ENCODE assay signal across 8 cellular contexts in the genomic region with DNA sequence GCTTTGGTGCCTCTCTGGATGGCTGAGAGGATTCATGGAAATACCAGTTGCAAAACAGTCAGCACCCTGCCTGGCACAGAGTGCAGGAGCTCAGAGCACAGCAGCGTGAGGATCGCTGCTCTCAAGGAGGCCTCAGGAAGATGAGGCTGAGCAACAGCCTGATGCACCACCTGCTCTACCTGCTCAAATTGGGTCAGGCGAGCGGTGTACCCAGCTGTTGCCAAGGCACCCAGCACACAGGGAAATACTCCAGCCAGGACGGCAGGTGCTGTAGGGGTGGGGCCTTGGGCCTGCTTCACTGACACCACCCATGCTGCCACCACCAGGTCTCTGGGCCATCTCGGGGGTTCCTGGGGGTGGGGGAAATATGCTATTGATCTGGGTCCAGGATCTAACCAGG. TPM values are rescaled to one million over a fixed set of nuclear protein-coding genes. Genes with fewer than 3 reads are reported as not detected.
DNase-seq lines count a peak whose midpoint lies in the region; ATAC-seq and TF ChIP-seq lines count a peak whose summit lies in the region.

No MANE protein-coding gene starts in this region.

- CTCF ChIA-PET in SK-N-SH (lab: Yijun Ruan, JAX) (interaction anchor here (0.6 to 6.5 kb wide), 8 partner anchors 22 to 141 kb away, joined by 3 to 51 read pairs (median 4); no protein-coding TSS in a partner anchor), PC-9 (lab: Charles Lee) (interaction anchor here (1.5 kb wide), 1 partner anchor 33 kb away, joined by 4 read pairs; no protein-coding TSS in a partner anchor)

- H3K27me3 ChIP-seq in SK-N-SH (ENCODE audit: insufficient read depth) (no peaks in the 10 kb centered on the region), PC-9 (ENCODE audit: insufficient read depth, low read depth) (no peaks in the 10 kb centered on the region), esophagus (ENCODE audit: control insufficient read depth in 1 of 2, insufficient read depth in 2 of 2, low read length in 2 of 2) (no peaks in the 10 kb centered on the region), stomach (no peaks in the 10 kb centered on the region)

- TF ChIP-seq EP300 in SK-N-SH (IDR thresholded peaks at IDR 0.05; ENCODE audit: borderline replicate concordance in 1 of 2, low read depth in 1 of 2, low read length in 1 of 2) (no peak), stomach (IDR thresholded peaks at IDR 0.05) (no peak)

- POLR2A ChIA-PET in SK-N-SH (lab: Yijun Ruan, JAX): no interaction called here
- POLR2A ChIA-PET in PC-9 (lab: Charles Lee; ENCODE audit: unreplicated experiment): interaction anchor here (0.7 kb wide), 2 partner anchors 44 to 59 kb away, joined by 5 to 6 read pairs; no protein-coding TSS in a partner anchor

- H2AFZ ChIP-seq in SK-N-SH (ENCODE audit: low read depth) (no peak overlapping the region), PC-9 (no peak overlapping the region)

- ATAC-seq in SK-N-SH treated with all-trans-retinoic acid at 6 μM for 48 hours (no peak), GM18505 (IDR thresholded peaks at IDR 0.05; ENCODE audit: unreplicated experiment) (no peak), HG03439 (IDR thresholded peaks at IDR 0.05; ENCODE audit: unreplicated experiment) (no peak)

- no TSS peak for BruUV-seq in PC-9 (replicated peaks; lab: Mats Ljungman, UMichigan)

- DNase-seq in SK-N-SH: no peak
- no peak for DNase-seq in PC-9
- peak; percentile 80 for DNase-seq in stomach
- no peak for DNase-seq in SKM-1 treated with dmso at 0.1 percent for 144 hours (lab: John Stamatoyannopoulos, UW; ENCODE audit: unreplicated experiment)

- H4K20me1 ChIP-seq in SK-N-SH (ENCODE audit: insufficient read depth): peaks cover 87% of the 10 kb centered on the region
- H4K20me1 ChIP-seq in PC-9 (ENCODE audit: insufficient read depth): peaks cover 84% of the 10 kb centered on the region

- WGBS in SK-N-SH (ENCODE audit: low lambda C conversion rate): 92% methylated on average over 2 of the region's 6 CpGs
- WGBS in esophagus, 2 donors: 30 to 38% methylated on average over 6 of the region's 6 CpGs
- WGBS in stomach, 5 donors: 23 to 70% (median 33%) methylated on average over 3 to 6 of the region's 6 CpGs

- H3K4me1 ChIP-seq in SK-N-SH (ENCODE audit: control insufficient read depth in 1 of 2, insufficient read depth in 2 of 2, low read depth in 1 of 2, low read length in 1 of 2) (peaks cover 60 to 74% of the 10 kb centered on the region in 2 experiments), PC-9 (replicated peaks; ENCODE audit: insufficient read depth) (peaks cover 69% of the 10 kb centered on the region), esophagus (ENCODE audit: control insufficient read depth in 2 of 2, insufficient read depth in 2 of 2, low read length in 1 of 2) (peaks cover 29 to 59% of the 10 kb centered on the region in 2 donors), stomach (peaks cover 75 to 90% (median 89%) of the 10 kb centered on the region in 4 donors)

- H3K9ac ChIP-seq in SK-N-SH: no peak overlapping the region

- no peaks in the 10 kb centered on the region for H3K9me2 ChIP-seq in SK-N-SH
- H3K9me2 ChIP-seq in PC-9 (ENCODE audit: insufficient read depth): no peaks in the 10 kb centered on the region

- peak overlapping the region; percentile 98; the same call in 1 of the 2 replicates for H3K4me2 ChIP-seq in SK-N-SH
- peak overlapping the region; percentile 87 for H3K4me2 ChIP-seq in PC-9

- TF ChIP-seq POLR2A in stomach (IDR thresholded peaks at IDR 0.05) (no peak), GM18505 (IDR thresholded peaks at IDR 0.05; ENCODE audit: borderline replicate concordance, extremely low read depth, insufficient read depth, insufficient read length) (no peak)

- H3K36me3 ChIP-seq in SK-N-SH (replicated peaks in 1 of 2; ENCODE audit: control insufficient read depth in 1 of 2, insufficient read depth in 2 of 2, low read length in 1 of 2) (no peaks in the 10 kb centered on the region), PC-9 (ENCODE audit: low read depth) (peaks cover 5% of the 10 kb centered on the region; the same call in 1 of the 2 replicates), esophagus (ENCODE audit: control insufficient read depth in 2 of 2, insufficient read depth in 2 of 2, low read length in 1 of 2) (peaks cover 0 to 15% of the 10 kb centered on the region in 2 donors), stomach (no peaks in the 10 kb centered on the region)

- H3K9me3 ChIP-seq in SK-N-SH (no peaks in the 10 kb centered on the region), PC-9 (ENCODE audit: insufficient read depth, low read depth) (no peaks in the 10 kb centered on the region), esophagus (ENCODE audit: control insufficient read depth in 2 of 2, insufficient read depth in 1 of 2, low read depth in 1 of 2, low read length in 1 of 2) (no peaks in the 10 kb centered on the region), stomach (no peaks in the 10 kb centered on the region)

- H3K27ac ChIP-seq in SK-N-SH (ENCODE audit: low read depth in 2 of 2, low read length in 1 of 2): peak overlapping the region in 1 of 2 experiments; percentile 93; a peak in 2 of 4 replicates
- H3K27ac ChIP-seq in PC-9: no peak overlapping the region
- H3K27ac ChIP-seq in esophagus (ENCODE audit: low read depth in 2 of 2, low read length in 1 of 2): peak overlapping the region; percentile 73 to 90
- peak overlapping the region; percentile 69 to 99 (median 94) for H3K27ac ChIP-seq in stomach

- intact Hi-C loops in PC-9 (cut with micrococcal nuclease; ENCODE audit: unreplicated experiment): no loop called here
- intact Hi-C loops in stomach (cut with DNase I; ENCODE audit: low total_unique reads): no loop called here

- H3F3A ChIP-seq in SK-N-SH (replicated peaks; ENCODE audit: insufficient read depth): no peaks in the 10 kb centered on the region
- H3F3A ChIP-seq in PC-9 (ENCODE audit: insufficient read depth, low read depth): peaks cover 25% of the 10 kb centered on the region; the same call in 1 of the 2 replicates

- no peak for TF ChIP-seq CTCF in SK-N-SH (IDR thresholded peaks at IDR 0.05)
- TF ChIP-seq CTCF in PC-9 (conservative IDR thresholded peaks at IDR 0.05): no peak
- TF ChIP-seq CTCF in stomach (IDR thresholded peaks at IDR 0.05): no peak

- H3K79me2 ChIP-seq in SK-N-SH (ENCODE audit: insufficient read depth): peaks cover 91% of the 10 kb centered on the region
- peaks cover 88% of the 10 kb centered on the region for H3K79me2 ChIP-seq in PC-9 (ENCODE audit: low read depth)

- H3K4me3 ChIP-seq in SK-N-SH (ENCODE audit: low read depth in 2 of 2, low read length in 1 of 2): no peak overlapping the region; a peak in 1 of 4 replicates
- peak overlapping the region; percentile 82; the same call in 1 of the 2 replicates for H3K4me3 ChIP-seq in PC-9
- peak overlapping the region; percentile 26 to 98 for H3K4me3 ChIP-seq in esophagus (ENCODE audit: low read depth in 1 of 2, low read length in 2 of 2)
- peak overlapping the region; percentile 77 to 91 (median 90) for H3K4me3 ChIP-seq in stomach

- no peak for TF ChIP-seq RAD21 in SK-N-SH (IDR thresholded peaks at IDR 0.05; ENCODE audit: low read length)

TF ChIP-seq in SK-N-SH, 30 proteins besides CTCF, POLR2A, EP300 and RAD21:
- TF ChIP-seq TEAD4 (IDR thresholded peaks at IDR 0.05; ENCODE audit: borderline replicate concordance, insufficient read depth): no peak
- TF ChIP-seq EZH2phosphoT487 (IDR thresholded peaks at IDR 0.05; ENCODE audit: borderline replicate concordance, low read depth): no peak

TF ChIP-seq in SK-N-SH treated with all-trans-retinoic acid at 6 μM for 48 hours, 23 proteins besides CTCF, POLR2A, EP300 and RAD21 (continues in another document):
- TF ChIP-seq PATZ1 (CRISPR knock-in tag; IDR thresholded peaks at IDR 0.05; ENCODE audit: borderline replicate concordance) (no peak), ZNF8 (CRISPR knock-in tag; IDR thresholded peaks at IDR 0.05) (no peak)

RNA-seq across cellular contexts. Expression of gene EEIG1, which starts 4.3 kb away (rescaled TPM):
- polyA plus RNA-seq in SK-N-SH (2012; rRNA removed) (17.9 and 26.2 TPM in 2 replicates), esophagus (10 to 100 TPM; 34.3 to 53.1 TPM), stomach (100 to 1,000 TPM in 1 of 3 donors, 10 to 100 TPM in 2; 24.4 to 118 (median 38.5) TPM)
- polyA plus RNA-seq in SK-N-SH (2012; cell fraction: cytosol; rRNA removed): 15.9 and 18.6 TPM in 2 replicates
- polyA plus RNA-seq in SK-N-SH (2012; cell fraction: nucleus; rRNA removed): 32.9 and 55.0 TPM in 2 replicates
- total RNA-seq in PC-9 (2021) (176 and 208 TPM in 2 replicates), stomach (100 to 1,000 TPM in 2 of 5 donors, 10 to 100 TPM in 3; 26.3 to 406 (median 83.4) TPM)

RNA-seq across cellular contexts. Expression of gene DPM2, which starts 38.8 kb away (rescaled TPM):
- polyA plus RNA-seq in SK-N-SH (2012; rRNA removed) (106 and 117 TPM in 2 replicates), esophagus (10 to 100 TPM; 25.2 to 28.2 TPM), stomach (10 to 100 TPM; 27.0 to 38.0 (median 32.5) TPM)
- polyA plus RNA-seq in SK-N-SH (2012; cell fraction: cytosol; rRNA removed): 54.1 and 69.2 TPM in 2 replicates
- polyA plus RNA-seq in SK-N-SH (2012; cell fraction: nucleus; rRNA removed): 90.7 and 100 TPM in 2 replicates
- total RNA-seq in PC-9 (2021) (65.5 and 79.4 TPM in 2 replicates), stomach (10 to 100 TPM in 4 of 5 donors, 1 to 10 TPM in 1; 1.7 to 98.2 (median 55.4) TPM)

RNA-seq across cellular contexts. Expression of gene PIP5KL1, which starts 45.9 kb away (rescaled TPM):
- polyA plus RNA-seq in SK-N-SH (2012; rRNA removed) (4.0 and 6.1 TPM in 2 replicates), esophagus (1 to 10 TPM; 2.7 to 4.8 TPM), stomach (1 to 10 TPM in 2 of 3 donors, under 1 TPM in 1; 0.50 to 3.3 (median 2.3) TPM)
- polyA plus RNA-seq in SK-N-SH (2012; cell fraction: cytosol; rRNA removed): 1.7 and 2.5 TPM in 2 replicates
- 40.1 and 41.3 TPM in 2 replicates for polyA plus RNA-seq in SK-N-SH (2012; cell fraction: nucleus; rRNA removed)
- total RNA-seq in PC-9 (2021) (21.9 and 22.5 TPM in 2 replicates), stomach (10 to 100 TPM in 3 of 5 donors, under 1 TPM in 1, not detected in 1; 0.55 to 98.0 (median 19.1) TPM)

RNA-seq across cellular contexts. Expression of gene ST6GALNAC4, which starts 59.7 kb away (rescaled TPM):
- polyA plus RNA-seq in SK-N-SH (2012; rRNA removed) (28.4 and 30.2 TPM in 2 replicates), esophagus (10 to 100 TPM in 1 of 2 donors, 1 to 10 TPM in 1; 4.6 to 15.3 TPM), stomach (10 to 100 TPM; 10.5 to 14.2 (median 11.8) TPM)
- polyA plus RNA-seq in SK-N-SH (2012; cell fraction: cytosol; rRNA removed): 11.0 and 21.1 TPM in 2 replicates
- 29.1 and 30.8 TPM in 2 replicates for polyA plus RNA-seq in SK-N-SH (2012; cell fraction: nucleus; rRNA removed)
- total RNA-seq in PC-9 (2021) (28.3 and 44.3 TPM in 2 replicates), stomach (10 to 100 TPM in 3 of 5 donors, 1 to 10 TPM in 2; 3.7 to 33.6 (median 14.5) TPM)

Comparison
In these comparisons a context has a peak if more than half of its experiments do, and no peak if none do; other contexts are left out.
1. H3K4me3 ChIP-seq: peak in PC-9 (single experiment), esophagus (2 of 2) and stomach (4 of 4); none in SK-N-SH (0 of 2).